8 cellular contexts compared by ENCODE assay signal in the genomic region with DNA sequence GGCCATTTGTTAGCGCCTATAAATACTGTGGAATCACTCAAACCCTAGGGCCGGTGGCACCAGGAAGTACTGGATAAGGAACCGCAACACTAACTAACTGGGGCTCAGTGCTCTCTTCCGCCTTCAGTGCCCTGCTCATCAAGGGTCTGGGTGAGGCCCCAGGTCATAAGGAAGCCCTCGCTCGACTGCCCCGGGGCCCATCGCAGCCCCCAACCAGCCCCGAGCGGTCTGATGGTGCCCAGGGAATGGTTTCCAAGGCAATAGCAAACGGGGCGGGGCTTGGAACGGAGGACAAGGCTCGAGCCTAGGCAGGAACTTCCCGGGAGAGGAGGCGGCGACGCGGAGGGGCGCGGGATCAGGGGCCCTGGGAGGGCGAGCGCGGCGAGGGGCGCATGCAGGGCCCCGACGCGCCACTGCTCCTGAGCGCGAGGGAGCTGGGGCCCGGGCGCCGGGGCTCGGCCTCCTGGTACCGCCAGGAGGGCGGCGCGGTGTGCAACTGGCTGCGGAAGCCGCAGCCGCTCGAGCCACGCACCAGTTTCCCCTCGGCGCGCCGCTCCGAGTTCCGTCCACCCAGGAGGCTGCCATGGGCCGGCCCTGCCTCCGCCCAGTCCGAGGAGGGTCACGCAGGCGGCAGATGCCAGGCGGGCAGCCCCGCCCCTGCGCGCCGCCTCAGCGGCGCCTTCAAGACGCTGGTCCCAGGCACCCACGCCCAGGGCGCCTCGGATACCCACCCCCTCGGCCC. TPM values are rescaled to one million over a fixed set of nuclear protein-coding genes. Genes with fewer than 3 reads are reported as not detected.
DNase-seq lines count a peak whose midpoint lies in the region; ATAC-seq, FAIRE-seq and TF ChIP-seq lines count a peak whose summit lies in the region.

A gene with protein sequence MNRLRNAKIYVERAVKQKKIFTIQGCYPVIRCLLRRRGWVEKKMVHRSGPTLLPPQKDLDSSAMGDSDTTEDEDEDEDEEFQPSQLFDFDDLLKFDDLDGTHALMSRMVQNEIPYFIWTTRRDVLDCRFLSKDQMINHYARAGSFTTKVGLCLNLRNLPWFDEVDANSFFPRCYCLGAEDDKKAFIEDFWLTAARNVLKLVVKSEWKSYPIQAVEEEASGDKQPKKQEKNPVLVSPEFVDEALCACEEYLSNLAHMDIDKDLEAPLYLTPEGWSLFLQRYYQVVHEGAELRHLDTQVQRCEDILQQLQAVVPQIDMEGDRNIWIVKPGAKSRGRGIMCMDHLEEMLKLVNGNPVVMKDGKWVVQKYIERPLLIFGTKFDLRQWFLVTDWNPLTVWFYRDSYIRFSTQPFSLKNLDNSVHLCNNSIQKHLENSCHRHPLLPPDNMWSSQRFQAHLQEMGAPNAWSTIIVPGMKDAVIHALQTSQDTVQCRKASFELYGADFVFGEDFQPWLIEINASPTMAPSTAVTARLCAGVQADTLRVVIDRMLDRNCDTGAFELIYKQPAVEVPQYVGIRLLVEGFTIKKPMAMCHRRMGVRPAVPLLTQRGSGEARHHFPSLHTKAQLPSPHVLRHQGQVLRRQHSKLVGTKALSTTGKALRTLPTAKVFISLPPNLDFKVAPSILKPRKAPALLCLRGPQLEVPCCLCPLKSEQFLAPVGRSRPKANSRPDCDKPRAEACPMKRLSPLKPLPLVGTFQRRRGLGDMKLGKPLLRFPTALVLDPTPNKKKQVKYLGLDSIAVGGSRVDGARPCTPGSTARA (plus strand): TSS at position 648 of the 742 bp plus-strand sequence. CDS start 400 bp downstream, outside the sequence.

- peaks cover 22% of the 10 kb centered on the region for H3K36me3 ChIP-seq in astrocyte (ENCODE audit: insufficient read depth, low read length)

- peak; percentile 73 for DNase-seq in Calu3
- peak; percentile 63 for DNase-seq in M059J (ENCODE audit: low read depth)
- peak; percentile 21 for DNase-seq in astrocyte (ENCODE audit: low read depth)
- peak; percentile 87 for DNase-seq in left ventricle myocardium superior
- DNase-seq in posterior vena cava (ENCODE audit: low spot score): peak; percentile 94

- H4K20me1 ChIP-seq in astrocyte (ENCODE audit: insufficient read depth, low read length): peaks cover 31% of the 10 kb centered on the region

- H3K4me3 Mint-ChIP-seq in Calu3 (ENCODE audit: low read depth, unreplicated experiment) (peak within 1 kb of the TSS; percentile 62), astrocyte (ENCODE audit: unreplicated experiment) (peak within 1 kb of the TSS; percentile 75)
- H3K4me3 Mint-ChIP-seq in T-helper 1 cell treated with Interleukin-12 subunit alpha and Interleukin-12 subunit beta and Interleukin-4 antibody, amounts not matched to agents 30 μg/mL and 1 μg/mL, for 36 hours: peak within 1 kb of the TSS; percentile 80

- H3K79me2 ChIP-seq in astrocyte (ENCODE audit: insufficient read depth, low read length): peaks cover 1% of the 10 kb centered on the region

- H3K36me3 Mint-ChIP-seq in Calu3 (ENCODE audit: insufficient read depth, unreplicated experiment) (peaks cover 60% of the 10 kb centered on the region), astrocyte (ENCODE audit: low read depth, unreplicated experiment) (peaks cover 13% of the 10 kb centered on the region)
- peaks cover 37% of the 10 kb centered on the region for H3K36me3 Mint-ChIP-seq in T-helper 1 cell treated with Interleukin-12 subunit alpha and Interleukin-12 subunit beta and Interleukin-4 antibody, amounts not matched to agents 30 μg/mL and 1 μg/mL, for 36 hours (ENCODE audit: low read depth)

- CTCF ChIA-PET in Calu3 (lab: Charles Lee): no interaction called here

- TF ChIP-seq CTCF in Calu3 (IDR thresholded peaks at IDR 0.05; ENCODE audit: unreplicated experiment) (no peak), astrocyte (IDR thresholded peaks at IDR 0.05; ENCODE audit: insufficient read depth, low read depth, low read length) (no peak)

- H3K27me3 Mint-ChIP-seq in Calu3 (ENCODE audit: unreplicated experiment): no peaks in the 10 kb centered on the region
- no peaks in the 10 kb centered on the region for H3K27me3 Mint-ChIP-seq in T-helper 1 cell treated with Interleukin-12 subunit alpha and Interleukin-12 subunit beta and Interleukin-4 antibody, amounts not matched to agents 30 μg/mL and 1 μg/mL, for 36 hours (ENCODE audit: low read depth)
- no peaks in the 10 kb centered on the region for H3K27me3 Mint-ChIP-seq in astrocyte (ENCODE audit: low read depth, unreplicated experiment)

- FAIRE-seq in astrocyte (lab: Jason Lieb, UNC): no peak

- intact Hi-C loops in Calu3 (cut with micrococcal nuclease; ENCODE audit: unreplicated experiment) (no loop called here), left ventricle myocardium superior (cut with micrococcal nuclease) (no loop called here), posterior vena cava (cut with DNase I) (no loop called here)

- ATAC-seq in GM21381 (IDR thresholded peaks at IDR 0.05; ENCODE audit: unreplicated experiment) (peak; percentile 45), left ventricle myocardium superior (peak; percentile 87), GM18517 (IDR thresholded peaks at IDR 0.05; ENCODE audit: unreplicated experiment) (no peak)

- H3K4me1 Mint-ChIP-seq in Calu3 (ENCODE audit: low read depth, unreplicated experiment) (peaks cover 28% of the 10 kb centered on the region), astrocyte (ENCODE audit: low read depth, unreplicated experiment) (peaks cover 25% of the 10 kb centered on the region)
- peaks cover 34% of the 10 kb centered on the region for H3K4me1 Mint-ChIP-seq in T-helper 1 cell treated with Interleukin-12 subunit alpha and Interleukin-12 subunit beta and Interleukin-4 antibody, amounts not matched to agents 30 μg/mL and 1 μg/mL, for 36 hours (ENCODE audit: low read depth)

- H2AFZ ChIP-seq in astrocyte (ENCODE audit: low read depth, low read length): peak within 1 kb of the TSS; percentile 51

- peak within 1 kb of the TSS; percentile 71 for H3K9ac ChIP-seq in astrocyte (ENCODE audit: low read length)

- no peaks in the 10 kb centered on the region for H3K27me3 ChIP-seq in astrocyte (ENCODE audit: insufficient read depth, low read length)

- no peaks in the 10 kb centered on the region for H3K9me3 Mint-ChIP-seq in Calu3 (ENCODE audit: low read depth, unreplicated experiment)
- H3K9me3 Mint-ChIP-seq in T-helper 1 cell treated with Interleukin-12 subunit alpha and Interleukin-12 subunit beta and Interleukin-4 antibody, amounts not matched to agents 30 μg/mL and 1 μg/mL, for 36 hours: no peaks in the 10 kb centered on the region
- H3K9me3 Mint-ChIP-seq in astrocyte (ENCODE audit: unreplicated experiment): no peaks in the 10 kb centered on the region

- peak within 1 kb of the TSS; percentile 90 for H3K4me2 ChIP-seq in astrocyte (ENCODE audit: low read length)

- peak within 1 kb of the TSS; percentile 58 for H3K27ac ChIP-seq in astrocyte (ENCODE audit: low read depth, low read length)

- H3K27ac Mint-ChIP-seq in Calu3 (ENCODE audit: unreplicated experiment) (peak within 1 kb of the TSS; percentile 84), astrocyte (ENCODE audit: unreplicated experiment) (peak within 1 kb of the TSS; percentile 91)
- peak within 1 kb of the TSS; percentile 92 for H3K27ac Mint-ChIP-seq in T-helper 1 cell treated with Interleukin-12 subunit alpha and Interleukin-12 subunit beta and Interleukin-4 antibody, amounts not matched to agents 30 μg/mL and 1 μg/mL, for 36 hours

- BruUV-seq in Calu3 (replicated peaks; lab: Mats Ljungman, UMichigan): no TSS peak

- H3K4me3 ChIP-seq in astrocyte (ENCODE audit: insufficient read depth, low read depth, low read length): peak within 1 kb of the TSS; percentile 58

- H3K9me3 ChIP-seq in astrocyte (ENCODE audit: insufficient read depth, low read depth, low read length): no peaks in the 10 kb centered on the region

- H3K4me1 ChIP-seq in astrocyte (ENCODE audit: insufficient read depth, low read length): peaks cover 15% of the 10 kb centered on the region

RNA-seq across cellular contexts. Expression of the gene that starts here (rescaled TPM):
- total RNA-seq in Calu3 (2022): 19.5 and 21.9 TPM in 2 replicates
- 2.6 and 3.3 TPM in 2 replicates for total RNA-seq in M059J (2014; rRNA removed; shearing (Covaris generic))
- 25.4 and 29.8 TPM in 2 replicates for total RNA-seq in astrocyte
- total RNA-seq in left ventricle myocardium superior: 11.0 TPM
- total RNA-seq in posterior vena cava: 10 to 100 TPM; 24.9 to 44.4 TPM

Comparison
In these comparisons a context has a peak if more than half of its experiments do, and no peak if none do; other contexts are left out.
1. DNase-seq: peak in every context shown above with its lines; median percentile 94 in posterior vena cava; 87 in left ventricle myocardium superior; 73 in Calu3; 63 in M059J; 21 in astrocyte.